21 cellular contexts compared by ENCODE assay signal in the genomic region with DNA sequence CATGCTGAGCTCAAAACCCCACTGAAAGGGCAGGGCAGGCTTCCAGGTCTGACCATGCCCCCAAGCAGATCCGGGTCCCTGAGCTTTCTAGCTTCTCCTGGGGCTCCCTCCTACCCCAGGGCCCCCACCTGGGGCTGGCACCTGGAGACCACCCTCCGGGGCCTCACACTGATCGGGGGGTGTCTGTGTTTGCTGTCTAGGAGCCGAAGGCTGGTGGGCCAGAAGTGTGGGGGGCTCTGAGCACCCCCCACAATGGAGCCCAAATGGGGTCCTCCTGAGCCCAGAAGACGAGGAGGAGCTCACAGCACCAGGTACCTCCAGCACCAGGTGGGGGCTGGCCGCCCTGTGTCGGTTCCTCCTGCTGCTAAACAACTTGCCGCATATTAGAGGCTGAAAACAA. TPM values are rescaled to one million over a fixed set of nuclear protein-coding genes. Genes with fewer than 3 reads are reported as not detected.
"Had no signal": no experiment of that assay in that cellular context is flagged by ENCODE, and none has a peak within 500 bp of the region (broad histone marks: within the 10 kb centered on the region; RNA-seq: fewer than 3 reads in every experiment).

No MANE protein-coding gene starts in this region.

- H3K27ac ChIP-seq: colonic mucosa, coronary artery, epithelial cell of prostate, esophagus muscularis mucosa, esophagus squamous epithelium, foreskin keratinocyte, gastrocnemius medialis, gastroesophageal sphincter, heart left ventricle had no signal

- H3K36me3 ChIP-seq: colonic mucosa, esophagus muscularis mucosa, esophagus squamous epithelium, gastrocnemius medialis, gastroesophageal sphincter, heart left ventricle had no signal

- DNase-seq: colonic mucosa; cortex of kidney; dorsolateral prefrontal cortex; effector CD4-positive, alpha-beta T cell; effector CD8-positive, alpha-beta T cell; effector memory CD4-positive, alpha-beta T cell; effector memory CD8-positive, alpha-beta T cell; endodermal cell; erythroblast; esophagus squamous epithelium; foreskin keratinocyte; foreskin melanocyte; gastrocnemius medialis; glutamatergic neuron; head of caudate nucleus; heart left ventricle had no signal

- H3K4me1 ChIP-seq: colonic mucosa, foreskin keratinocyte, gastrocnemius medialis had no signal

- ATAC-seq: effector memory CD8-positive, alpha-beta T cell; esophagus mucosa; foreskin keratinocyte; gastrocnemius medialis; gastroesophageal sphincter; heart left ventricle had no signal

- H3K9me3 ChIP-seq: colonic mucosa, esophagus muscularis mucosa, esophagus squamous epithelium, gastrocnemius medialis, gastroesophageal sphincter, heart left ventricle had no signal

- H3K27me3 ChIP-seq: colonic mucosa, dorsolateral prefrontal cortex had no signal

- H3K4me3 ChIP-seq: colonic mucosa, coronary artery, dorsolateral prefrontal cortex, esophagus muscularis mucosa, esophagus squamous epithelium, gastrocnemius medialis, gastroesophageal sphincter, heart left ventricle had no signal

RNA-seq across cellular contexts. Expression of a gene that starts 39.8 kb away (rescaled TPM):
- total RNA-seq: foreskin keratinocyte had no signal
- polyA plus RNA-seq: foreskin keratinocyte had no signal
